14 cellular contexts compared by ENCODE assay signal in the genomic region with DNA sequence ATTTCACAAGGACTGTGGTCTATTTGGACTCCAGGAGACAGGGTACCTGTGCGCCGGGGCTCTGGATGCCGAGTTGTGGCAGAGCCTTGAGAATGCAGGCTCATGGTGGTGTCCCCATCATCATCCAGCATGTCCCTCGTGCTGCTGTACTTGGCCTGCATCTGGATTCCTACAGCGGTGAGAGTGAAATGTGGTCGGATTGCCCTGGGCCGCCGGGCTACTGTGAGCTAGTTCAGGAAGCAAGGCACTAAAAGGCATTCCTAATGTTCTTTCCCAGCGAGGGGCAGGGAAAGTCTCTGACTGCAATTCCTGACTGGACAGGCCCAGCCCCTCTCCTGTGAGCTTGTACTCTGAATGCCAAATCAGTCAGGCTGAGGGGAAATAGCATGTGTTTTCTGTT. TPM values are rescaled to one million over a fixed set of nuclear protein-coding genes. Genes with fewer than 3 reads are reported as not detected.
A peak's percentile ranks its signal among the peaks of the same experiment; 100 is the strongest.
DNase-seq lines count a peak whose midpoint lies in the region; ATAC-seq and TF ChIP-seq lines count a peak whose summit lies in the region.
"Had no signal": no experiment of that assay in that cellular context is flagged by ENCODE, and none has a peak within 500 bp of the region (broad histone marks: within the 10 kb centered on the region; RNA-seq: fewer than 3 reads in every experiment).

A gene with protein sequence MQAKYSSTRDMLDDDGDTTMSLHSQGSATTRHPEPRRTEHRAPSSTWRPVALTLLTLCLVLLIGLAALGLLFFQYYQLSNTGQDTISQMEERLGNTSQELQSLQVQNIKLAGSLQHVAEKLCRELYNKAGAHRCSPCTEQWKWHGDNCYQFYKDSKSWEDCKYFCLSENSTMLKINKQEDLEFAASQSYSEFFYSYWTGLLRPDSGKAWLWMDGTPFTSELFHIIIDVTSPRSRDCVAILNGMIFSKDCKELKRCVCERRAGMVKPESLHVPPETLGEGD (minus strand): TSS at position 224 of the 400 bp plus-strand sequence. CDS start 63 bp downstream, at position 161.

- TF ChIP-seq CTCF in IMR-90 (conservative IDR thresholded peaks at IDR 0.05; ENCODE audit: low read depth, low read length) (no peak), endothelial cell (IDR thresholded peaks at IDR 0.05; ENCODE audit: unreplicated experiment) (no peak), right lobe of liver (IDR thresholded peaks at IDR 0.05) (no peak), suprapubic skin (IDR thresholded peaks at IDR 0.05) (no peak)

- H3K4me3 ChIP-seq in IMR-90 (ENCODE audit: insufficient read depth, low read depth, low read length) (no peak within 1 kb of the TSS), right lobe of liver (peak within 1 kb of the TSS in 2 of 3 donors; percentile 2 to 5), suprapubic skin (peak within 1 kb of the TSS; percentile 18)

- no peak within 1 kb of the TSS for H2AFZ ChIP-seq in IMR-90 (replicated peaks; ENCODE audit: low read length, poor library complexity)

- H4K91ac ChIP-seq in IMR-90 (ENCODE audit: insufficient read depth, low read depth, low read length): no peak within 1 kb of the TSS

- H2AK9ac ChIP-seq in IMR-90 (replicated peaks; ENCODE audit: low read depth, low read length, poor library complexity): no peak within 1 kb of the TSS

- no peak within 1 kb of the TSS for H2BK120ac ChIP-seq in IMR-90 (ENCODE audit: low read depth, low read length)

- BruUV-seq in IMR-90 (replicated peaks; lab: Mats Ljungman, UMichigan): no TSS peak

- H3K9ac ChIP-seq in IMR-90 (ENCODE audit: low read depth, low read length): no peak within 1 kb of the TSS

- H3K27me3 ChIP-seq in IMR-90 (ENCODE audit: control insufficient read depth, insufficient read depth, low read length) (no peaks in the 10 kb centered on the region), right lobe of liver (no peaks in the 10 kb centered on the region), suprapubic skin (no peaks in the 10 kb centered on the region)

- H3K27ac ChIP-seq in IMR-90 (ENCODE audit: insufficient read depth, low read length) (no peak within 1 kb of the TSS), right lobe of liver (peak within 1 kb of the TSS in 2 of 3 donors; percentile 38 to 50), suprapubic skin (peak within 1 kb of the TSS; percentile 51)

- no peak within 1 kb of the TSS for H3K56ac ChIP-seq in IMR-90 (ENCODE audit: extremely low read depth, insufficient read depth, low read length)

- H3K9me1 ChIP-seq in IMR-90 (ENCODE audit: insufficient read depth, low read length): no peaks in the 10 kb centered on the region

- H3K9me3 Mint-ChIP-seq in endothelial cell (ENCODE audit: unreplicated experiment): no peaks in the 10 kb centered on the region
- H3K9me3 Mint-ChIP-seq in activated CD4-positive, alpha-beta T cell treated with anti-CD3 and anti-CD28 coated beads, Interleukin-2, amount 10 ng/mL, durations not matched to agents 7 days and 5 days: peaks cover 2% of the 10 kb centered on the region
- H3K9me3 Mint-ChIP-seq: immature natural killer cell had no signal

- H3K14ac ChIP-seq in IMR-90 (replicated peaks; ENCODE audit: low read depth, low read length): no peak within 1 kb of the TSS; the same call in 1 of the 2 replicates

- ATAC-seq in IMR-90 (ENCODE audit: low read depth) (peak; percentile 63), right lobe of liver (peak; percentile 50 to 74 (median 59)), GM21360 (IDR thresholded peaks at IDR 0.05; ENCODE audit: unreplicated experiment) (no peak)
- ATAC-seq: activated naive CD4-positive, alpha-beta T cell treated with anti-CD3 and anti-CD28 coated beads, Interleukin-2, amount 50 U/mL, for 72 hours had no signal

- no peak within 1 kb of the TSS for H3K18ac ChIP-seq in IMR-90 (ENCODE audit: low read depth, low read length)

- in situ Hi-C loops in IMR-90 (cut with MboI; ENCODE audit: low sequenced_read_pairs): no loop called here

- intact Hi-C loops in IMR-90 (cut with micrococcal nuclease): no loop called here
- intact Hi-C loops in right lobe of liver (cut with DNase I): no loop called here

- no peaks in the 10 kb centered on the region for H3K9me3 ChIP-seq in IMR-90 (ENCODE audit: control insufficient read depth, insufficient read depth, low read length)
- no peaks in the 10 kb centered on the region for H3K9me3 ChIP-seq in right lobe of liver
- no peaks in the 10 kb centered on the region for H3K9me3 ChIP-seq in suprapubic skin

- peak within 1 kb of the TSS; percentile 85 for H3K27ac Mint-ChIP-seq in endothelial cell (ENCODE audit: unreplicated experiment)
- H3K27ac Mint-ChIP-seq in activated CD4-positive, alpha-beta T cell treated with anti-CD3 and anti-CD28 coated beads, Interleukin-2, amount 10 ng/mL, durations not matched to agents 7 days and 5 days: no peak within 1 kb of the TSS
- H3K27ac Mint-ChIP-seq: activated naive CD4-positive, alpha-beta T cell treated with anti-CD3 and anti-CD28 coated beads, Interleukin-2, amount 50 U/mL, for 72 hours; immature natural killer cell had no signal

- H4K8ac ChIP-seq in IMR-90 (ENCODE audit: low read depth in 2 of 2, low read length in 2 of 2): peak within 1 kb of the TSS in 1 of 2 experiments; percentile 13; a peak in 1 of 4 replicates

- H3K79me1 ChIP-seq in IMR-90 (ENCODE audit: low read depth in 1 of 2, low read length in 2 of 2): no peaks in the 10 kb centered on the region

- peak within 1 kb of the TSS; percentile 78 for H3K4me3 Mint-ChIP-seq in endothelial cell (ENCODE audit: unreplicated experiment)
- H3K4me3 Mint-ChIP-seq in activated CD4-positive, alpha-beta T cell treated with anti-CD3 and anti-CD28 coated beads, Interleukin-2, amount 10 ng/mL, durations not matched to agents 7 days and 5 days: no peak within 1 kb of the TSS
- H3K4me3 Mint-ChIP-seq: immature natural killer cell had no signal

- peaks cover 35% of the 10 kb centered on the region for H3K4me1 Mint-ChIP-seq in endothelial cell (ENCODE audit: unreplicated experiment)
- H3K4me1 Mint-ChIP-seq in activated CD4-positive, alpha-beta T cell treated with anti-CD3 and anti-CD28 coated beads, Interleukin-2, amount 10 ng/mL, durations not matched to agents 7 days and 5 days: no peaks in the 10 kb centered on the region

- no peak within 1 kb of the TSS for H2BK15ac ChIP-seq in IMR-90 (ENCODE audit: low read depth, low read length)

- H4K5ac ChIP-seq in IMR-90 (ENCODE audit: low read depth, low read length): no peak within 1 kb of the TSS

- WGBS in IMR-90 (ENCODE audit: extremely low coverage in 2 of 2, insufficient read length in 1 of 2), 2 experiments: 53% methylated on average over 5 of the region's 9 CpGs; no CpG with 5 or more reads in 1 of the 2 experiments
- 81% methylated on average over 5 of the region's 9 CpGs for WGBS in right lobe of liver (ENCODE audit: insufficient coverage, low coverage, low lambda C conversion rate, missing lambda C conversion rate)
- WGBS in suprapubic skin: 56% methylated on average over 9 of the region's 9 CpGs

- H3K23ac ChIP-seq in IMR-90 (ENCODE audit: low read depth, low read length): no peak within 1 kb of the TSS

- peaks cover 4% of the 10 kb centered on the region for H3K27me3 Mint-ChIP-seq in endothelial cell (ENCODE audit: unreplicated experiment)
- H3K27me3 Mint-ChIP-seq in activated CD4-positive, alpha-beta T cell treated with anti-CD3 and anti-CD28 coated beads, Interleukin-2, amount 10 ng/mL, durations not matched to agents 7 days and 5 days: peaks cover 7% of the 10 kb centered on the region

- POLR2A ChIA-PET in IMR-90 (lab: Charles Lee; ENCODE audit: unreplicated experiment): no interaction called here
- POLR2A ChIA-PET in activated CD4-positive, alpha-beta T cell treated with anti-CD3 and anti-CD28 coated beads, Interleukin-2, amount 10 ng/mL, durations not matched to agents 7 days and 5 days (lab: Charles Lee): no interaction called here

- no peak within 1 kb of the TSS for H3K4ac ChIP-seq in IMR-90 (ENCODE audit: low read depth, low read length)

- DNase-seq in IMR-90: no peak
- peak; percentile 55 for DNase-seq in endothelial cell (ENCODE audit: low spot score)
- no peak for DNase-seq in right lobe of liver
- no peak for DNase-seq in suprapubic skin (ENCODE audit: low spot score in 2 of 2)
- DNase-seq in EL: no peak
- no peak for DNase-seq in activated CD4-positive, alpha-beta T cell treated with anti-CD3 and anti-CD28 coated beads, Interleukin-2, amount 10 ng/mL, durations not matched to agents 7 days and 5 days
- no peak for DNase-seq in midbrain (lab: John Stamatoyannopoulos, UW)
- DNase-seq: effector CD8-positive, alpha-beta T cell; immature natural killer cell; NCI-H1092; NCI-H526 treated with DMSO at 0.1 percent for 48 hours; occipital lobe had no signal

- TF ChIP-seq EP300 in suprapubic skin (IDR thresholded peaks at IDR 0.05): no peak

- CTCF ChIA-PET in IMR-90 (lab: Yijun Ruan, JAX): no interaction called here
- CTCF ChIA-PET in activated CD4-positive, alpha-beta T cell treated with anti-CD3 and anti-CD28 coated beads, Interleukin-2, amount 10 ng/mL, durations not matched to agents 7 days and 5 days (lab: Charles Lee): no interaction called here

- TF ChIP-seq RAD21 in IMR-90 (IDR thresholded peaks at IDR 0.05; ENCODE audit: low read length): no peak

- H3K36me3 Mint-ChIP-seq in endothelial cell (ENCODE audit: low read depth, unreplicated experiment): no peaks in the 10 kb centered on the region
- no peaks in the 10 kb centered on the region for H3K36me3 Mint-ChIP-seq in activated CD4-positive, alpha-beta T cell treated with anti-CD3 and anti-CD28 coated beads, Interleukin-2, amount 10 ng/mL, durations not matched to agents 7 days and 5 days (ENCODE audit: low read depth)

- H3K36me3 ChIP-seq in IMR-90 (ENCODE audit: control insufficient read depth, insufficient read depth, low read length): no peaks in the 10 kb centered on the region
- H3K36me3 ChIP-seq in right lobe of liver: no peaks in the 10 kb centered on the region
- no peaks in the 10 kb centered on the region for H3K36me3 ChIP-seq in suprapubic skin

- H2AK5ac ChIP-seq in IMR-90 (ENCODE audit: low read depth, low read length): no peak within 1 kb of the TSS

- H3K4me2 ChIP-seq in IMR-90 (ENCODE audit: low read depth, low read length): no peak within 1 kb of the TSS

- dilution Hi-C loops in IMR-90 (cut with HindIII; ENCODE audit: low sequenced_read_pairs, unreplicated experiment): no loop called here

- H2BK5ac ChIP-seq in IMR-90 (ENCODE audit: low read depth, low read length, poor library complexity, severe bottlenecking): no peak within 1 kb of the TSS

- TF ChIP-seq POLR2A in IMR-90 (IDR thresholded peaks at IDR 0.05; ENCODE audit: low read depth, low read length): no peak
- peak; percentile 44 for TF ChIP-seq POLR2A in right lobe of liver (IDR thresholded peaks at IDR 0.05)
- TF ChIP-seq POLR2A in suprapubic skin (IDR thresholded peaks at IDR 0.05): no peak

- no peak within 1 kb of the TSS for H2BK20ac ChIP-seq in IMR-90 (ENCODE audit: low read depth, low read length)

- no peaks in the 10 kb centered on the region for H4K20me1 ChIP-seq in IMR-90 (ENCODE audit: insufficient read depth, low read length)

- H3K4me1 ChIP-seq in IMR-90 (ENCODE audit: control insufficient read depth, insufficient read depth, low read length): peaks cover 1% of the 10 kb centered on the region; the same call in 1 of the 2 replicates
- H3K4me1 ChIP-seq in right lobe of liver: peaks cover 0 to 12% (median 0%) of the 10 kb centered on the region in 4 donors
- peaks cover 24% of the 10 kb centered on the region for H3K4me1 ChIP-seq in suprapubic skin

RNA-seq across cellular contexts. Expression of the gene that starts here (rescaled TPM):
- total RNA-seq in IMR-90 (2012; rRNA removed) (not detected in 2 replicates), endothelial cell (ENCODE audit: unreplicated experiment) (29.3 TPM), right lobe of liver (1 to 10 TPM in 2 of 6 experiments, under 1 TPM in 4; 0.49 to 2.5 (median 0.71) TPM), suprapubic skin (1 to 10 TPM in 2 of 4 donors, under 1 TPM in 2; 0.42 to 2.1 (median 1.1) TPM)
- not detected in 2 replicates for polyA plus RNA-seq in IMR-90 (2012; rRNA removed)
- not detected in 2 replicates for polyA plus RNA-seq in IMR-90 (2012; cell fraction: cytosol; rRNA removed)
- not detected in 2 replicates for polyA plus RNA-seq in IMR-90 (2012; cell fraction: nucleus; rRNA removed; ENCODE audit: low replicate concordance)
- not detected for total RNA-seq in activated CD4-positive, alpha-beta T cell treated with anti-CD3 and anti-CD28 coated beads, Interleukin-2, amount 10 ng/mL, durations not matched to agents 7 days and 5 days
- total RNA-seq: activated naive CD4-positive, alpha-beta T cell treated with anti-CD3 and anti-CD28 coated beads, Interleukin-2, amount 50 U/mL, for 72 hours had no signal
- polyA plus RNA-seq: immature natural killer cell had no signal

Comparison
In these comparisons a context has a peak if more than half of its experiments do, and no peak if none do; other contexts are left out.
1. Peak in ATAC-seq in IMR-90; RNA of the gene not detected or under 1 TPM.